Comparison of ENCODE assay signal across 2 cellular contexts in the genomic region with DNA sequence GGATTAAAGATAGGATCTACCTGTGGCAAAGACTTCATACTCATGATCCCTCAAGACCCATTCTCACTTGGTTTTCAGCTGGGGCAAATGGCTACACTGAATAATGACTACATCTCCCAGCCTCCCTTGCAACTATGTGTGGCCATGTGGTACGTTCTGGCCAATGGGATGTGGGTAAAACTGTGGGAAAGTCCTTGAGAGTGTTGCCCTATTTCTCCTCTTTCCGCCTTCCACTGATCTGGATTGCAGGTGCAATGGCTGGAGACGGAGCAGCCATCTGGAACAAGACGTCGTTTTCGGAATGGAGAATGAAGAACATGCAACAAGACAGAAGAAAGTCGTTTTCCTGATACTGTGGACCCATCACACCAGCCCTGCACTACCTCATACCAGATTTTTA.
TF ChIP-seq lines count a peak whose summit lies in the region.

No MANE protein-coding gene starts in this region.

TF ChIP-seq in A549, 52 proteins besides CTCF, POLR2A, EP300 and RAD21 (continued from another document):
- TF ChIP-seq, protein P1, sequence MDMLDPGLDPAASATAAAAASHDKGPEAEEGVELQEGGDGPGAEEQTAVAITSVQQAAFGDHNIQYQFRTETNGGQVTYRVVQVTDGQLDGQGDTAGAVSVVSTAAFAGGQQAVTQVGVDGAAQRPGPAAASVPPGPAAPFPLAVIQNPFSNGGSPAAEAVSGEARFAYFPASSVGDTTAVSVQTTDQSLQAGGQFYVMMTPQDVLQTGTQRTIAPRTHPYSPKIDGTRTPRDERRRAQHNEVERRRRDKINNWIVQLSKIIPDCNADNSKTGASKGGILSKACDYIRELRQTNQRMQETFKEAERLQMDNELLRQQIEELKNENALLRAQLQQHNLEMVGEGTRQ (IDR thresholded peaks at IDR 0.05), result peak; percentile 87
TF ChIP-seq in A549: peak in this region for 1.

TF ChIP-seq in GM12878, 131 proteins besides CTCF, POLR2A, EP300 and RAD21:
- TF ChIP-seq, protein P2, sequence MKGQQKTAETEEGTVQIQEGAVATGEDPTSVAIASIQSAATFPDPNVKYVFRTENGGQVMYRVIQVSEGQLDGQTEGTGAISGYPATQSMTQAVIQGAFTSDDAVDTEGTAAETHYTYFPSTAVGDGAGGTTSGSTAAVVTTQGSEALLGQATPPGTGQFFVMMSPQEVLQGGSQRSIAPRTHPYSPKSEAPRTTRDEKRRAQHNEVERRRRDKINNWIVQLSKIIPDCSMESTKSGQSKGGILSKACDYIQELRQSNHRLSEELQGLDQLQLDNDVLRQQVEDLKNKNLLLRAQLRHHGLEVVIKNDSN (IDR thresholded peaks at IDR 0.05; ENCODE audit: borderline replicate concordance, extremely low read length, insufficient read depth, low read depth, low read length), result peak; percentile 93
- TF ChIP-seq, protein P3, sequence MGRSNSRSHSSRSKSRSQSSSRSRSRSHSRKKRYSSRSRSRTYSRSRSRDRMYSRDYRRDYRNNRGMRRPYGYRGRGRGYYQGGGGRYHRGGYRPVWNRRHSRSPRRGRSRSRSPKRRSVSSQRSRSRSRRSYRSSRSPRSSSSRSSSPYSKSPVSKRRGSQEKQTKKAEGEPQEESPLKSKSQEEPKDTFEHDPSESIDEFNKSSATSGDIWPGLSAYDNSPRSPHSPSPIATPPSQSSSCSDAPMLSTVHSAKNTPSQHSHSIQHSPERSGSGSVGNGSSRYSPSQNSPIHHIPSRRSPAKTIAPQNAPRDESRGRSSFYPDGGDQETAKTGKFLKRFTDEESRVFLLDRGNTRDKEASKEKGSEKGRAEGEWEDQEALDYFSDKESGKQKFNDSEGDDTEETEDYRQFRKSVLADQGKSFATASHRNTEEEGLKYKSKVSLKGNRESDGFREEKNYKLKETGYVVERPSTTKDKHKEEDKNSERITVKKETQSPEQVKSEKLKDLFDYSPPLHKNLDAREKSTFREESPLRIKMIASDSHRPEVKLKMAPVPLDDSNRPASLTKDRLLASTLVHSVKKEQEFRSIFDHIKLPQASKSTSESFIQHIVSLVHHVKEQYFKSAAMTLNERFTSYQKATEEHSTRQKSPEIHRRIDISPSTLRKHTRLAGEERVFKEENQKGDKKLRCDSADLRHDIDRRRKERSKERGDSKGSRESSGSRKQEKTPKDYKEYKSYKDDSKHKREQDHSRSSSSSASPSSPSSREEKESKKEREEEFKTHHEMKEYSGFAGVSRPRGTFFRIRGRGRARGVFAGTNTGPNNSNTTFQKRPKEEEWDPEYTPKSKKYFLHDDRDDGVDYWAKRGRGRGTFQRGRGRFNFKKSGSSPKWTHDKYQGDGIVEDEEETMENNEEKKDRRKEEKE (IDR thresholded peaks at IDR 0.05), result no peak
- TF ChIP-seq CREM (IDR thresholded peaks at IDR 0.05; ENCODE audit: low read depth) (peak; percentile 22; the same call in 1 of the 2 replicates), IKZF1 (conservative IDR thresholded peaks at IDR 0.05) (peak; percentile 50), IKZF2 (IDR thresholded peaks at IDR 0.05) (no peak), POLR2AphosphoS5 (IDR thresholded peaks at IDR 0.05; ENCODE audit: low read length) (no peak), ZNF207 (IDR thresholded peaks at IDR 0.05; ENCODE audit: borderline replicate concordance) (no peak), SIX5 (IDR thresholded peaks at IDR 0.05; ENCODE audit: low read depth, low read length, severe bottlenecking) (peak; percentile 78), ZNF384 (IDR thresholded peaks at IDR 0.05; ENCODE audit: borderline replicate concordance, low read depth, low read length) (no peak), CREB1 (IDR thresholded peaks at IDR 0.05; ENCODE audit: low read depth) (no peak), RAD51 (IDR thresholded peaks at IDR 0.05) (peak; percentile 84), SREBF1 (IDR thresholded peaks at IDR 0.05; ENCODE audit: low read length) (no peak), POU2F2 (IDR thresholded peaks at IDR 0.05; ENCODE audit: borderline replicate concordance, low read depth, low read length) (no peak), TAF1 (IDR thresholded peaks at IDR 0.05; ENCODE audit: borderline replicate concordance, low read depth, low read length) (no peak), YY1 (IDR thresholded peaks at IDR 0.05; ENCODE audit: low read depth, low read length) (peak; percentile 95), TARDBP (IDR thresholded peaks at IDR 0.05; ENCODE audit: borderline replicate concordance) (0 out of 2 replicates have a peak, but pooled peaks have one; percentile 26), HCFC1 (IDR thresholded peaks at IDR 0.05; ENCODE audit: low read length) (peak; percentile 86)
- TF ChIP-seq, protein P4, sequence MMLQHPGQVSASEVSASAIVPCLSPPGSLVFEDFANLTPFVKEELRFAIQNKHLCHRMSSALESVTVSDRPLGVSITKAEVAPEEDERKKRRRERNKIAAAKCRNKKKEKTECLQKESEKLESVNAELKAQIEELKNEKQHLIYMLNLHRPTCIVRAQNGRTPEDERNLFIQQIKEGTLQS (IDR thresholded peaks at IDR 0.05; ENCODE audit: borderline replicate concordance, extremely low read depth, low read depth, low read length), result peak; percentile 86; the same call in 1 of the 2 replicates
- TF ChIP-seq, protein P5, sequence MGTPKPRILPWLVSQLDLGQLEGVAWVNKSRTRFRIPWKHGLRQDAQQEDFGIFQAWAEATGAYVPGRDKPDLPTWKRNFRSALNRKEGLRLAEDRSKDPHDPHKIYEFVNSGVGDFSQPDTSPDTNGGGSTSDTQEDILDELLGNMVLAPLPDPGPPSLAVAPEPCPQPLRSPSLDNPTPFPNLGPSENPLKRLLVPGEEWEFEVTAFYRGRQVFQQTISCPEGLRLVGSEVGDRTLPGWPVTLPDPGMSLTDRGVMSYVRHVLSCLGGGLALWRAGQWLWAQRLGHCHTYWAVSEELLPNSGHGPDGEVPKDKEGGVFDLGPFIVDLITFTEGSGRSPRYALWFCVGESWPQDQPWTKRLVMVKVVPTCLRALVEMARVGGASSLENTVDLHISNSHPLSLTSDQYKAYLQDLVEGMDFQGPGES (IDR thresholded peaks at IDR 0.05), result no peak
- TF ChIP-seq, protein P6, sequence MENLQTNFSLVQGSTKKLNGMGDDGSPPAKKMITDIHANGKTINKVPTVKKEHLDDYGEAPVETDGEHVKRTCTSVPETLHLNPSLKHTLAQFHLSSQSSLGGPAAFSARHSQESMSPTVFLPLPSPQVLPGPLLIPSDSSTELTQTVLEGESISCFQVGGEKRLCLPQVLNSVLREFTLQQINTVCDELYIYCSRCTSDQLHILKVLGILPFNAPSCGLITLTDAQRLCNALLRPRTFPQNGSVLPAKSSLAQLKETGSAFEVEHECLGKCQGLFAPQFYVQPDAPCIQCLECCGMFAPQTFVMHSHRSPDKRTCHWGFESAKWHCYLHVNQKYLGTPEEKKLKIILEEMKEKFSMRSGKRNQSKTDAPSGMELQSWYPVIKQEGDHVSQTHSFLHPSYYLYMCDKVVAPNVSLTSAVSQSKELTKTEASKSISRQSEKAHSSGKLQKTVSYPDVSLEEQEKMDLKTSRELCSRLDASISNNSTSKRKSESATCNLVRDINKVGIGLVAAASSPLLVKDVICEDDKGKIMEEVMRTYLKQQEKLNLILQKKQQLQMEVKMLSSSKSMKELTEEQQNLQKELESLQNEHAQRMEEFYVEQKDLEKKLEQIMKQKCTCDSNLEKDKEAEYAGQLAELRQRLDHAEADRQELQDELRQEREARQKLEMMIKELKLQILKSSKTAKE (IDR thresholded peaks at IDR 0.05; ENCODE audit: low read depth, poor library complexity, severe bottlenecking), result no peak
- TF ChIP-seq, protein P1 (IDR thresholded peaks at IDR 0.05; ENCODE audit: borderline replicate concordance, low read depth, low read length), result peak; percentile 88
